ENCODE assay signal across 8 cellular contexts in the genomic region with DNA sequence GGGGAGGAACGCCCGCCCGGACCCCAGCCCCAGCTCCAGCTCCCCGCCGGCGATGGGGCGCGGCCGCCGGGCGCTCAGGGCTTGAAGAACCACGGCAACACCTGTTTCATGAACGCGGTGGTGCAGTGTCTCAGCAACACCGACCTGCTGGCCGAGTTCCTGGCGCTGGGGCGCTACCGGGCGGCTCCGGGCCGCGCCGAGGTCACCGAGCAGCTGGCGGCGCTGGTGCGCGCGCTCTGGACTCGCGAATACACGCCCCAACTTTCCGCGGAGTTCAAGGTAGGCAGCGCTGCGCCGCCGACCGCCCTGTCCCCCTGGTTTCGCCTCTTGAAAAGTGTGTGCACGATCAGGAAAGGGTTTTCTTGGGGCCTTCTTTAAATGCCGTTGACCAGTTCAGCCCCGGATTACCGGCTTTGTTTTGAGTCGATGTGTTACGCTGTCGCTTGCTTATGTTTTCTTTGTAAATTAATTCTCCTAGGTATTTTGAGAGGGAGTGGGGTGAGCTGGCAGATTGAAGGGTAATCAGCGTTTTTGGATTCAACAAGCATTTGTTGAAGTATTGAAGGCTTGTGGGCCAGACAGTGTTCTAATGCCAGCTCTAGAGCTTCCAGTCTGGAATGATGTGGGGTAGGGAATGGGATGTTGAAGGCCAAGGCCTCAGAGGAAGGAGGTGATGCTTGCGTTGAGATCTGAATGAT. TPM values are rescaled to one million over a fixed set of nuclear protein-coding genes. Genes with fewer than 3 reads are reported as not detected.
DNase-seq lines count a peak whose midpoint lies in the region; FAIRE-seq and TF ChIP-seq lines count a peak whose summit lies in the region.

No MANE protein-coding gene starts in this region.

- H3K4me1 Mint-ChIP-seq in immature natural killer cell: peaks cover 18% of the 10 kb centered on the region in 2 donors

- peaks cover 6 to 23% (median 11%) of the 10 kb centered on the region in 3 donors for H3K27me3 Mint-ChIP-seq in immature natural killer cell (ENCODE audit: low read depth in 3 of 3)

- peak overlapping the region; percentile 53 to 61 for H3K4me3 ChIP-seq in ascending aorta

- peaks cover 4 to 10% of the 10 kb centered on the region in 2 donors for H3K4me1 ChIP-seq in ascending aorta

- H3K9me3 Mint-ChIP-seq in immature natural killer cell: no peaks in the 10 kb centered on the region

- no peak for TF ChIP-seq CTCF in ascending aorta (IDR thresholded peaks at IDR 0.05)

- TF ChIP-seq POLR2A in H54 (IDR thresholded peaks at IDR 0.05; ENCODE audit: low read depth, low read length): no peak

- H3K4me3 Mint-ChIP-seq in immature natural killer cell: peak overlapping the region; percentile 78 to 93 (median 81)

- no peak overlapping the region for H3K27ac ChIP-seq in ascending aorta

- H3K36me3 Mint-ChIP-seq in immature natural killer cell: no peaks in the 10 kb centered on the region

- H3K9me3 ChIP-seq in ascending aorta: no peaks in the 10 kb centered on the region

- H3K27me3 ChIP-seq in ascending aorta: peaks cover 6% of the 10 kb centered on the region

- intact Hi-C loops in ascending aorta (cut with DNase I): no loop called here

- H3K36me3 ChIP-seq in ascending aorta: no peaks in the 10 kb centered on the region

- DNase-seq in activated CD4-positive, CD25-positive, alpha-beta regulatory T cell treated with anti-CD3 and anti-CD28 coated beads, Interleukin-2, amount 50 U/mL, for 72 hours: peak; percentile 29
- no peak for DNase-seq in activated CD4-positive, CD25-positive, alpha-beta regulatory T cell (lab: John Stamatoyannopoulos, UW)
- DNase-seq in NCI-H510A treated with DMSO at 0.1 percent for 48 hours (lab: John Stamatoyannopoulos, UW): peak; percentile 58
- DNase-seq in ascending aorta (ENCODE audit: low spot score in 2 of 2): no peak
- DNase-seq in immature natural killer cell: peak; percentile 22 to 34 (median 24)
- peak; percentile 13 for DNase-seq in stimulated activated CD4-positive, alpha-beta T cell treated with anti-CD3 and anti-CD28 coated beads, Interleukin-4, amount 100 ng/mL, for 1 hour
- DNase-seq in H54 (ENCODE audit: insufficient read length, low spot score): no peak
- DNase-seq in H4 (ENCODE audit: low spot score): no peak

- FAIRE-seq in H54 (lab: Jason Lieb, UNC): no peak

- H3K27ac Mint-ChIP-seq in immature natural killer cell: peak overlapping the region in 1 of 6 donors; percentile 21

RNA-seq across cellular contexts. Expression of gene USP43, which starts 0.7 kb away (rescaled TPM):
- not detected for total RNA-seq in ascending aorta
- under 1 TPM in 2 of 3 donors, not detected in 1; 0.14 to 0.29 TPM for polyA plus RNA-seq in immature natural killer cell
- total RNA-seq in H4 (2014; rRNA removed; shearing (Covaris generic)): 0.56 TPM in 1 of 2 replicates, not detected in the other

Comparison
In these comparisons a context has a peak if more than half of its experiments do, and no peak if none do; other contexts are left out.
1. DNase-seq: peak in activated CD4-positive, CD25-positive, alpha-beta regulatory T cell treated with anti-CD3 and anti-CD28 coated beads, Interleukin-2, amount 50 U/mL, for 72 hours (single experiment), NCI-H510A treated with DMSO at 0.1 percent for 48 hours (single experiment), immature natural killer cell (3 of 3) and stimulated activated CD4-positive, alpha-beta T cell treated with anti-CD3 and anti-CD28 coated beads, Interleukin-4, amount 100 ng/mL, for 1 hour (single experiment); none in activated CD4-positive, CD25-positive, alpha-beta regulatory T cell (0 of 4), ascending aorta (0 of 2), H54 (single experiment) and H4 (single experiment).